Comparison of ENCODE assay signal across 23 cellular contexts in genomic region chr6:149913542-149914240, GRCh38. TPM values are rescaled to one million over a fixed set of nuclear protein-coding genes. Genes with fewer than 3 reads are reported as not detected.
"Had no signal": no experiment of that assay in that cellular context is flagged by ENCODE, and none has a peak within 500 bp of the region (broad histone marks: within the 10 kb centered on the region; RNA-seq: fewer than 3 reads in every experiment).

No MANE protein-coding gene starts in this region.

- DNase-seq: activated B cell treated with CpG ODN at 0.5 μM for 24 hours; activated CD4-positive, alpha-beta memory T cell treated with anti-CD3 and anti-CD28 coated beads for 36 hours; activated CD4-positive, alpha-beta T cell treated with anti-CD3 and anti-CD28 coated beads for 4 hours; activated effector memory CD4-positive, alpha-beta T cell treated with anti-CD3 and anti-CD28 coated beads, Interleukin-2, amount 50 U/mL, for 16 hours; activated naive CD4-positive, alpha-beta T cell treated with anti-CD3 and anti-CD28 coated beads, Interleukin-2, amount 50 U/mL, for 16 hours; activated T-cell treated with anti-CD3 and anti-CD28 coated beads, Interleukin-2, amount 50 U/mL, for 72 hours; brain microvascular endothelial cell; cortex of kidney; effector CD4-positive, alpha-beta T cell; heart left ventricle; left lung; mucosa of descending colon; naive B cell; right cardiac atrium; small intestine; stimulated activated CD4-positive, alpha-beta T cell treated with anti-CD3 and anti-CD28 coated beads, Interleukin-15, amount 100 ng/mL, for 24 hours; stimulated activated CD4-positive, alpha-beta T cell treated with anti-CD3 and anti-CD28 coated beads, Interleukin-2, amount 100 ng/mL, for 48 hours; stomach; T-cell had no signal

- H3K36me3 Mint-ChIP-seq: activated CD4-positive, alpha-beta memory T cell treated with anti-CD3 and anti-CD28 coated beads for 36 hours; naive B cell; T-cell; type B pancreatic cell had no signal

- FAIRE-seq: small intestine had no signal

- H3K9me3 Mint-ChIP-seq: type B pancreatic cell had no signal

- H3K27ac Mint-ChIP-seq: activated B cell treated with CpG ODN at 0.5 μM for 24 hours; activated CD4-positive, alpha-beta memory T cell treated with anti-CD3 and anti-CD28 coated beads for 36 hours; activated T-cell treated with anti-CD3 and anti-CD28 coated beads, Interleukin-2, amount 50 U/mL, for 72 hours; naive B cell; T-cell; type B pancreatic cell had no signal

- H3K4me1 Mint-ChIP-seq: activated B cell treated with CpG ODN at 0.5 μM for 24 hours, naive B cell, neural crest cell, T-cell had no signal

- H3K4me3 Mint-ChIP-seq: activated B cell treated with CpG ODN at 0.5 μM for 24 hours; activated CD4-positive, alpha-beta memory T cell treated with anti-CD3 and anti-CD28 coated beads for 36 hours; activated T-cell treated with anti-CD3 and anti-CD28 coated beads, Interleukin-2, amount 50 U/mL, for 72 hours; naive B cell; neural crest cell; T-cell; type B pancreatic cell had no signal

RNA-seq across cellular contexts. Expression of gene RAET1G, which starts 9.2 kb away (rescaled TPM):
- total RNA-seq: activated B cell treated with CpG ODN at 0.5 μM for 24 hours; activated CD4-positive, alpha-beta memory T cell treated with anti-CD3 and anti-CD28 coated beads for 36 hours; activated T-cell treated with anti-CD3 and anti-CD28 coated beads, Interleukin-2, amount 50 U/mL, for 72 hours; kidney epithelial cell; neural crest cell; T-cell had no signal

RNA-seq across cellular contexts. Expression of gene RAET1E, which starts 15.8 kb away (rescaled TPM):
- total RNA-seq: activated B cell treated with CpG ODN at 0.5 μM for 24 hours; activated CD4-positive, alpha-beta memory T cell treated with anti-CD3 and anti-CD28 coated beads for 36 hours; activated T-cell treated with anti-CD3 and anti-CD28 coated beads, Interleukin-2, amount 50 U/mL, for 72 hours; kidney epithelial cell; neural crest cell; stomach; T-cell; temporal lobe had no signal

RNA-seq across cellular contexts. Expression of gene ULBP1, which starts 50.1 kb away (rescaled TPM):
- total RNA-seq: mucosa of descending colon had no signal
